Comparison of ENCODE assay signal across 8 cellular contexts in the genomic region with DNA sequence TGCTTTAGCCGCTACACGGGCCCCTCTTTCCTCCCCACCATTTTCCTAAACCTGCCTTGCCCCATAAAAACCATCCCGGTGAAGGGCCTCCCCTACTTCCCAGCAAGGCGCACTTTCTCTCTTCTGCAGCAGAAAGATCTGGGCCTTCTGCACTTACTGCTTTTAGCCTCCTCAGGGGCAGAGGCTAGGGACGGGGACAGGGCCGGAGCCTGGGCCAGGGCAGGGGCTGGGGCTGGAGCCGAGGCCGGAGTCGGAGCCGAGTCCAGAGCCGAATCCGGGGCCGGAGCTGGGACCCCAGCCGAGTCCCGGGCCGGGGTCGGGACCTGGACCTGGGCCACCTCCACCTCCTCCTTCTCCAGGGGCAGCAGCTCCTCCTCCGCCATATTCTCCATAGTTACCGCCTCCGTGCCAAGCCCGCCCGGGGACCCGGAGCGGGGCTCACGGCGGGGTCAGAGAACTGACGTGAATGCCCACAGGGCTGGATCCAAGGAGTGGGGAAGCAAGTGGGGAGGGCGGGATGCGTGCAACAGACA. TPM values are rescaled to one million over a fixed set of nuclear protein-coding genes. Genes with fewer than 3 reads are reported as not detected.
DNase-seq lines count a peak whose midpoint lies in the region; ATAC-seq and TF ChIP-seq lines count a peak whose summit lies in the region.

No MANE protein-coding gene starts in this region.

- peaks cover 9% of the 10 kb centered on the region for H3K36me3 Mint-ChIP-seq in activated naive CD4-positive, alpha-beta T cell treated with anti-CD3 and anti-CD28 coated beads, Interleukin-2, amount 10 ng/mL, durations not matched to agents 7 days and 5 days

- ATAC-seq in HG02840 (IDR thresholded peaks at IDR 0.05; ENCODE audit: low FRiP score, unreplicated experiment) (peak; percentile 25), lower lobe of right lung (peak; percentile 69 to 75)

- no peaks in the 10 kb centered on the region for H3K9me3 ChIP-seq in lower lobe of right lung
- no peaks in the 10 kb centered on the region for H3K9me3 ChIP-seq in thymus (ENCODE audit: control insufficient read depth)

- CTCF ChIA-PET in activated naive CD4-positive, alpha-beta T cell treated with anti-CD3 and anti-CD28 coated beads, Interleukin-2, amount 10 ng/mL, durations not matched to agents 7 days and 5 days (lab: Charles Lee) = interaction anchor here (1.2 to 6.9 kb wide), 2 partner anchors 11 to 159 kb away, joined by 3 to 61 read pairs; no protein-coding TSS in a partner anchor

- WGBS in thymus = under 1% methylated on average over 29 of the region's 29 CpGs

- H3K27ac ChIP-seq in lower lobe of right lung (peak overlapping the region; percentile 99), thymus (ENCODE audit: low read depth) (peak overlapping the region; percentile 98)

- DNase-seq in activated naive CD4-positive, alpha-beta T cell treated with anti-CD3 and anti-CD28 coated beads, Interleukin-2, amount 10 ng/mL, durations not matched to agents 7 days and 5 days = no peak
- DNase-seq in activated naive CD4-positive, alpha-beta T cell treated with Interleukin-2 at 50 U/mL for 16 hours = no peak
- DNase-seq in NCI-H774 (lab: John Stamatoyannopoulos, UW) (peak; percentile 41), cerebellar cortex (ENCODE audit: low spot score) (peak; percentile 41), lower lobe of right lung (no peak)
- no peak for DNase-seq in stimulated activated CD4-positive, alpha-beta T cell treated with anti-CD3 and anti-CD28 coated beads, Interleukin-1b, Interleukin-23, amount 100 ng/mL, for 48 hours

- H3K27ac Mint-ChIP-seq in activated naive CD4-positive, alpha-beta T cell treated with anti-CD3 and anti-CD28 coated beads, Interleukin-2, amount 10 ng/mL, durations not matched to agents 7 days and 5 days = peak overlapping the region; percentile 96

- H3K4me1 ChIP-seq in lower lobe of right lung (peaks cover 44% of the 10 kb centered on the region), thymus (ENCODE audit: control insufficient read depth, insufficient read depth, low read length) (peaks cover 8% of the 10 kb centered on the region)

- peaks cover 51% of the 10 kb centered on the region for H3K4me1 Mint-ChIP-seq in activated naive CD4-positive, alpha-beta T cell treated with anti-CD3 and anti-CD28 coated beads, Interleukin-2, amount 10 ng/mL, durations not matched to agents 7 days and 5 days

- no peaks in the 10 kb centered on the region for H3K27me3 Mint-ChIP-seq in activated naive CD4-positive, alpha-beta T cell treated with anti-CD3 and anti-CD28 coated beads, Interleukin-2, amount 10 ng/mL, durations not matched to agents 7 days and 5 days

- TF ChIP-seq CTCF in lower lobe of right lung (IDR thresholded peaks at IDR 0.05) = no peak

- H3K36me3 ChIP-seq in lower lobe of right lung (no peaks in the 10 kb centered on the region), thymus (ENCODE audit: control insufficient read depth, insufficient read depth) (peaks cover 3% of the 10 kb centered on the region)

- intact Hi-C loops in lower lobe of right lung (cut with DNase I) = no loop called here

- peak overlapping the region; percentile 87 for H3K4me3 ChIP-seq in lower lobe of right lung
- peak overlapping the region; percentile 73 for H3K4me3 ChIP-seq in thymus (ENCODE audit: low read length)

- peak overlapping the region; percentile 88 for H3K4me3 Mint-ChIP-seq in activated naive CD4-positive, alpha-beta T cell treated with anti-CD3 and anti-CD28 coated beads, Interleukin-2, amount 10 ng/mL, durations not matched to agents 7 days and 5 days

- H3K27me3 ChIP-seq in lower lobe of right lung (ENCODE audit: low read depth) = no peaks in the 10 kb centered on the region
- H3K27me3 ChIP-seq in thymus (ENCODE audit: control insufficient read depth, insufficient read depth) = no peaks in the 10 kb centered on the region

- H3K9me3 Mint-ChIP-seq in activated naive CD4-positive, alpha-beta T cell treated with anti-CD3 and anti-CD28 coated beads, Interleukin-2, amount 10 ng/mL, durations not matched to agents 7 days and 5 days = no peaks in the 10 kb centered on the region

RNA-seq across cellular contexts. Expression of gene TRMT1L, which starts 0.4 kb away (rescaled TPM):
- 14.9 TPM for total RNA-seq in lower lobe of right lung
- 18.9 TPM for polyA plus RNA-seq in thymus

RNA-seq across cellular contexts. Expression of gene SWT1, which starts 0.6 kb away (rescaled TPM):
- 7.4 TPM for total RNA-seq in lower lobe of right lung
- 6.8 TPM for polyA plus RNA-seq in thymus

Comparison
In these comparisons a context has a peak if more than half of its experiments do, and no peak if none do; other contexts are left out.
1. DNase-seq: peak in NCI-H774 (single experiment) and cerebellar cortex (single experiment); none in activated naive CD4-positive, alpha-beta T cell treated with anti-CD3 and anti-CD28 coated beads, Interleukin-2, amount 10 ng/mL, durations not matched to agents 7 days and 5 days (single experiment), activated naive CD4-positive, alpha-beta T cell treated with Interleukin-2 at 50 U/mL for 16 hours (single experiment), lower lobe of right lung (single experiment) and stimulated activated CD4-positive, alpha-beta T cell treated with anti-CD3 and anti-CD28 coated beads, Interleukin-1b, Interleukin-23, amount 100 ng/mL, for 48 hours (single experiment).